1 cellular context compared by ENCODE assay signal in the genomic region with DNA sequence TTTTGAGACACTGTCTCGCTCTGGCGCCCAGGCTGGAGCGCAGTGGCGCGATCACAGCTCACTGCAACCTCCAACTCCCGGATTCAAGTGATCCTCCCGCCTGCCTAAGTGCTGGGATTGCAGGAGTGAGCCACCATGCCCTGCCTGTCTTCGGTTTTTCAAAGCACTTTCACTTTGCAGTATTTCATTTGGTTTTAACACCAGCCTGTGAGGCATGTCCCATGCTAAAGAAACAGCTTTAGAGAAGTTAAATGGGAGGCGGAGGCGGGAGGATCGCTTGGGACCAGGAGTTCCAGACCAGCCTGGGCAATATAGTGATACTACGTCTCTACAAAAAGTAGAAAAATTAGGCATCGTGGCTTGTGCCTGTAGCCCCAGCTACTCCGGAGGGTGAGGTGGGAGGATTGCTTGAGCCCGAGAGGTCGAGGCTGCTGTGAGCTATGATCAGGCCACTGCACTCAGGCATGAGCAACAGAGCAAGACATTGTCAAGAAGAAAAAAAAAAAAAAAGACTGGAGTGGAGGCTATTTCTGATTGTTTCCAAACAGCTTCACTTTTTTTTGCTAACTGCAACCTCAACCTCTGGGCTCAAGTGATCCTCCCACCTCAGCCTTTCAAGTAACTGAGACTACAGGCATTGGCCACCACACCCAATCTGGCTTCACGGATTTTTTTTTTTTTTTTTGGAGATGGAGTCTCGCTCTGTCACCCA.
TF ChIP-seq lines count a peak whose summit lies in the region.

No MANE protein-coding gene starts in this region.

TF ChIP-seq in endothelial cell of umbilical vein, 7 proteins besides CTCF, POLR2A, EP300 and RAD21:
- TF ChIP-seq JUN (IDR thresholded peaks at IDR 0.05; ENCODE audit: borderline replicate concordance, insufficient read depth, insufficient read length, low read depth) (no peak), EZH2 (IDR thresholded peaks at IDR 0.05; ENCODE audit: borderline replicate concordance, low read depth, low read length, severe bottlenecking) (no peak), GATA2 (IDR thresholded peaks at IDR 0.05; ENCODE audit: insufficient read depth, insufficient read length, low read depth, low read length) (no peak), POLR2AphosphoS5 (IDR thresholded peaks at IDR 0.05; ENCODE audit: insufficient read depth, low read depth, low read length) (no peak)
TF ChIP-seq in endothelial cell of umbilical vein: peak in this region for 0.
